Comparison of ENCODE assay signal across 8 cellular contexts in the genomic region with DNA sequence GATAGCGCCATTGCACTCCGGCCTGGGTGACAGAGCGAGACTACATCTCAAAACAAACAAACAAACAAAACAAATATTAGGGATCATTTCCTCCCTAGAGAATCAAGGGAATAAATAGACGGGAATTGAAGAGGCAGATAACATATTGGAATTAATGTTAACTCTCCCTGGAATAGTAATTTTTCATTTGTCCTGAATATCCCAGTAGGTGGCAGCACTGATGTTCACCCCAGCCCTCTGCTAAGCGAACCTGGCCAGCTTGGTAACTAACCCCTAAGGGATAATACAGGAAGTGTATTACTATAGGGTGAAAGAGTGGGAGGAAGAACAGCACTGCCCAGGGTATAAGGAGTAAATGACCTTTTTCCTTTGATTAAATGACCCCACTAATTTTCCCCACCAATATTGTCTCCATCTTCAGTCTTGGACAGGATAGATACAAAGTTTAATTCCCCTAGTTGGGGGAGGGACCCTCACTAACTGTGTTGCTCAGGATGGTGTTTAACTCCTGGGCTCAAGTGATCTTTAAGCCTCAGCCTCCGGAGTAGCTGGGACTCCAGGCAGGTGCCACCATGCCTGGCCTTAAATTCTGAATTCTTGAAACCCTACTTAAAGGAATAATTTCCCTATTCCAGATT. TPM values are rescaled to one million over a fixed set of nuclear protein-coding genes. Genes with fewer than 3 reads are reported as not detected.
DNase-seq lines count a peak whose midpoint lies in the region; ATAC-seq lines count a peak whose summit lies in the region.

No MANE protein-coding gene starts in this region.

- H3K36me3 ChIP-seq in mesenchymal stem cell (ENCODE audit: control insufficient read depth in 1 of 2, insufficient read depth in 2 of 2, low read depth in 1 of 2, low read length in 2 of 2) = no peaks in the 10 kb centered on the region

- no peak overlapping the region for H3K4me2 ChIP-seq in mesenchymal stem cell (ENCODE audit: low read length, poor library complexity, severe bottlenecking)

- CTCF ChIA-PET in activated naive CD4-positive, alpha-beta T cell treated with anti-CD3 and anti-CD28 coated beads for 36 hours (lab: Charles Lee) = interaction anchor here (0.6 to 1.5 kb wide), 4 partner anchors 8 to 209 kb away, joined by 3 to 4 read pairs (median 3); no protein-coding TSS in a partner anchor

- intact Hi-C loops in activated naive CD4-positive, alpha-beta T cell treated with anti-CD3 and anti-CD28 coated beads for 36 hours (cut with micrococcal nuclease) = loop anchor here (5.0 kb wide), 1 partner anchor 245 kb away; no protein-coding TSS in a partner anchor

- H2BK120ac ChIP-seq in mesenchymal stem cell (ENCODE audit: low read depth, low read length) = no peak overlapping the region

- H3K4me3 Mint-ChIP-seq in activated naive CD4-positive, alpha-beta T cell treated with anti-CD3 and anti-CD28 coated beads for 36 hours = no peak overlapping the region

- no peak overlapping the region for H4K8ac ChIP-seq in mesenchymal stem cell (ENCODE audit: low read length)

- no peaks in the 10 kb centered on the region for H3K27me3 ChIP-seq in mesenchymal stem cell (ENCODE audit: control insufficient read depth in 1 of 2, insufficient read depth in 1 of 2, low read length in 2 of 2)

- H3K4me1 ChIP-seq in mesenchymal stem cell (ENCODE audit: control insufficient read depth, insufficient read depth, low read depth, low read length) = no peaks in the 10 kb centered on the region

- no peak overlapping the region for H4K91ac ChIP-seq in mesenchymal stem cell (ENCODE audit: low read length)

- no peak overlapping the region for H3K18ac ChIP-seq in mesenchymal stem cell (ENCODE audit: low read depth in 1 of 2, low read length in 2 of 2)

- H3K9me3 ChIP-seq in mesenchymal stem cell (ENCODE audit: control insufficient read depth, low read length) = no peaks in the 10 kb centered on the region

- H3K27me3 Mint-ChIP-seq in activated naive CD4-positive, alpha-beta T cell treated with anti-CD3 and anti-CD28 coated beads for 36 hours (ENCODE audit: low read depth) = no peaks in the 10 kb centered on the region

- no peaks in the 10 kb centered on the region for H3K4me1 Mint-ChIP-seq in activated naive CD4-positive, alpha-beta T cell treated with anti-CD3 and anti-CD28 coated beads for 36 hours (ENCODE audit: low read depth)

- H2AK5ac ChIP-seq in mesenchymal stem cell (ENCODE audit: low read length, severe bottlenecking) = no peak overlapping the region

- H3K4ac ChIP-seq in mesenchymal stem cell (ENCODE audit: low read depth in 1 of 2, low read length in 2 of 2) = no peak overlapping the region

- H3K79me1 ChIP-seq in mesenchymal stem cell (replicated peaks; ENCODE audit: low read length, poor library complexity, severe bottlenecking) = no peaks in the 10 kb centered on the region

- peak; percentile 46 for ATAC-seq in HG02610 (IDR thresholded peaks at IDR 0.05; ENCODE audit: unreplicated experiment)
- no peak for ATAC-seq in GM21576 (IDR thresholded peaks at IDR 0.05; ENCODE audit: unreplicated experiment)
- ATAC-seq in GM18520 (IDR thresholded peaks at IDR 0.05; ENCODE audit: unreplicated experiment) = no peak

- H3K4me3 ChIP-seq in mesenchymal stem cell (ENCODE audit: insufficient read depth in 1 of 2, low read depth in 1 of 2, low read length in 2 of 2) = no peak overlapping the region

- no peak overlapping the region for H3K27ac Mint-ChIP-seq in activated naive CD4-positive, alpha-beta T cell treated with anti-CD3 and anti-CD28 coated beads for 36 hours

- H3K23ac ChIP-seq in mesenchymal stem cell (ENCODE audit: low read length in 2 of 2) = no peak overlapping the region

- no peak overlapping the region for H2AFZ ChIP-seq in mesenchymal stem cell (ENCODE audit: low read depth, low read length)

- WGBS in mesenchymal stem cell = 77% methylated on average over 1 of the region's 6 CpGs

- H2BK15ac ChIP-seq in mesenchymal stem cell (ENCODE audit: low read depth, poor library complexity, severe bottlenecking) = no peak overlapping the region

- no peak overlapping the region for H3K14ac ChIP-seq in mesenchymal stem cell (ENCODE audit: low read length in 2 of 2)

- no peaks in the 10 kb centered on the region for H3K36me3 Mint-ChIP-seq in activated naive CD4-positive, alpha-beta T cell treated with anti-CD3 and anti-CD28 coated beads for 36 hours (ENCODE audit: low read depth)

- H2BK5ac ChIP-seq in mesenchymal stem cell (ENCODE audit: low read depth, low read length, poor library complexity, severe bottlenecking) = no peak overlapping the region

- no peak overlapping the region for H3K9ac ChIP-seq in mesenchymal stem cell (ENCODE audit: low read length)

- H3K9me3 Mint-ChIP-seq in activated naive CD4-positive, alpha-beta T cell treated with anti-CD3 and anti-CD28 coated beads for 36 hours = no peaks in the 10 kb centered on the region

- no peak overlapping the region for H3K27ac ChIP-seq in mesenchymal stem cell (ENCODE audit: low read length, poor library complexity, severe bottlenecking)

- DNase-seq in activated naive CD4-positive, alpha-beta T cell treated with anti-CD3 and anti-CD28 coated beads for 36 hours = peak; percentile 31
- no peak for DNase-seq in activated naive CD4-positive, alpha-beta T cell treated with anti-CD3 and anti-CD28 coated beads, Interleukin-2, amount 50 U/mL, for 16 hours
- DNase-seq in OCI-M1 (lab: John Stamatoyannopoulos, UW) = peak; percentile 86
- peak; percentile 41 for DNase-seq in cerebellar cortex (ENCODE audit: low spot score)
- DNase-seq in mesenchymal stem cell = peak; percentile 70

- H2BK12ac ChIP-seq in mesenchymal stem cell (ENCODE audit: low read length in 2 of 2) = no peak overlapping the region

RNA-seq across cellular contexts. Expression of a gene that starts 40.5 kb away (rescaled TPM):
- total RNA-seq in activated naive CD4-positive, alpha-beta T cell treated with anti-CD3 and anti-CD28 coated beads for 36 hours = 1 to 10 TPM; 8.8 to 9.8 TPM
- 1.1 TPM for polyA plus RNA-seq in mesenchymal stem cell (2013, experiment 1 of 2)
- 0.96 TPM for polyA plus RNA-seq in mesenchymal stem cell (2013, experiment 2 of 2)

RNA-seq across cellular contexts. Expression of a gene that starts 43.0 kb away (rescaled TPM):
- not detected for total RNA-seq in activated naive CD4-positive, alpha-beta T cell treated with anti-CD3 and anti-CD28 coated beads for 36 hours
- under 0.01 TPM for polyA plus RNA-seq in mesenchymal stem cell (2013, experiment 1 of 2)
- polyA plus RNA-seq in mesenchymal stem cell (2013, experiment 2 of 2) = 0.01 TPM
